In genomic region chr16:72787130-72787518, GRCh38 we compare ENCODE assay signal across 8 cellular contexts.
DNase-seq lines count a peak whose midpoint lies in the region; ATAC-seq and TF ChIP-seq lines count a peak whose summit lies in the region.

No MANE protein-coding gene starts in this region.

- H3K36me3 Mint-ChIP-seq in central memory CD8-positive, alpha-beta T cell (ENCODE audit: insufficient read depth): no peaks in the 10 kb centered on the region
- H3K36me3 Mint-ChIP-seq in naive B cell: peaks cover 0 to 5% of the 10 kb centered on the region in 2 donors

- no TSS peak for BruUV-seq in PC-9 (replicated peaks; lab: Mats Ljungman, UMichigan)

- H3K4me1 Mint-ChIP-seq in central memory CD8-positive, alpha-beta T cell: peaks cover 13% of the 10 kb centered on the region
- H3K4me1 Mint-ChIP-seq in naive B cell: peaks cover 11 to 15% (median 11%) of the 10 kb centered on the region in 3 donors

- H3K9me2 ChIP-seq in PC-9 (ENCODE audit: insufficient read depth): no peaks in the 10 kb centered on the region

- H3F3A ChIP-seq in PC-9 (ENCODE audit: insufficient read depth, low read depth): 0 out of 2 replicates have a peak, but pooled peaks cover 2% of the 10 kb centered on the region

- intact Hi-C loops in PC-9 (cut with micrococcal nuclease; ENCODE audit: unreplicated experiment): no loop called here

- CTCF ChIA-PET in AG04450 (lab: Charles Lee) (interaction anchor here (0.6 to 5.3 kb wide), 6 partner anchors 11 to 1091 kb away, joined by 3 to 37 read pairs (median 4); no protein-coding TSS in a partner anchor), PC-9 (lab: Charles Lee) (no interaction called here)

- H3K4me2 ChIP-seq in PC-9: no peak overlapping the region

- no peaks in the 10 kb centered on the region for H3K9me3 Mint-ChIP-seq in central memory CD8-positive, alpha-beta T cell
- no peaks in the 10 kb centered on the region for H3K9me3 Mint-ChIP-seq in naive B cell

- no peak overlapping the region for H2AFZ ChIP-seq in PC-9

- ATAC-seq in HG02970 (IDR thresholded peaks at IDR 0.05; ENCODE audit: low FRiP score, unreplicated experiment) (peak; percentile 6), naive B cell (ENCODE audit: low read depth in 2 of 2) (no peak), HG03520 (IDR thresholded peaks at IDR 0.05; ENCODE audit: unreplicated experiment) (no peak)
- ATAC-seq in central memory CD8-positive, alpha-beta T cell (replicated peaks; ENCODE audit: extremely low read depth, poor library complexity, severe bottlenecking): no peak

- POLR2A ChIA-PET in AG04450 (lab: Yijun Ruan, JAX): interaction anchor here (0.5 kb wide), 1 partner anchor 784 kb away, joined by 3 read pairs; no protein-coding TSS in a partner anchor
- POLR2A ChIA-PET in PC-9 (lab: Charles Lee; ENCODE audit: unreplicated experiment): no interaction called here

- DNase-seq in AG04450 (ENCODE audit: low read depth, low spot score) (no peak), naive B cell (no peak), NCI-H2029 (lab: John Stamatoyannopoulos, UW) (no peak), PC-9 (no peak), middle frontal gyrus (ENCODE audit: extremely low spot score, low spot score) (no peak)
- no peak for DNase-seq in central memory CD8-positive, alpha-beta T cell (ENCODE audit: low spot score in 2 of 2)

- peak overlapping the region; percentile 75 for H3K27ac Mint-ChIP-seq in central memory CD8-positive, alpha-beta T cell (ENCODE audit: low read depth)
- peak overlapping the region; percentile 49 to 92 (median 70) for H3K27ac Mint-ChIP-seq in naive B cell

- H3K4me3 Mint-ChIP-seq in central memory CD8-positive, alpha-beta T cell: peak overlapping the region; percentile 70
- peak overlapping the region; percentile 79 to 95 (median 92) for H3K4me3 Mint-ChIP-seq in naive B cell

- peaks cover 14% of the 10 kb centered on the region for H3K9me3 ChIP-seq in AG04450 (ENCODE audit: control insufficient read depth, insufficient read depth, low read length)
- no peaks in the 10 kb centered on the region for H3K9me3 ChIP-seq in PC-9 (ENCODE audit: insufficient read depth, low read depth)

- no peaks in the 10 kb centered on the region for H3K79me2 ChIP-seq in PC-9 (ENCODE audit: low read depth)

- H3K27me3 ChIP-seq in AG04450 (ENCODE audit: control insufficient read depth, insufficient read depth, low read length) (no peaks in the 10 kb centered on the region), PC-9 (ENCODE audit: insufficient read depth, low read depth) (no peaks in the 10 kb centered on the region)

- H3K4me3 ChIP-seq in AG04450 (ENCODE audit: low read depth, low read length) (peak overlapping the region; percentile 43), PC-9 (no peak overlapping the region)

- H3K4me1 ChIP-seq in PC-9 (replicated peaks; ENCODE audit: insufficient read depth): no peaks in the 10 kb centered on the region

- H3K27ac ChIP-seq in AG04450 (ENCODE audit: low read depth, low read length) (peak overlapping the region; percentile 88), PC-9 (no peak overlapping the region)

- H4K20me1 ChIP-seq in PC-9 (ENCODE audit: insufficient read depth): no peaks in the 10 kb centered on the region; the same call in 1 of the 2 replicates

- no peak for TF ChIP-seq CTCF in AG04450 (IDR thresholded peaks at IDR 0.05; ENCODE audit: low read depth, low read length)
- TF ChIP-seq CTCF in PC-9 (conservative IDR thresholded peaks at IDR 0.05): no peak

- H3K36me3 ChIP-seq in PC-9 (ENCODE audit: low read depth): no peaks in the 10 kb centered on the region

- H3K27me3 Mint-ChIP-seq in central memory CD8-positive, alpha-beta T cell: peaks cover 55% of the 10 kb centered on the region
- peaks cover 6 to 25% (median 14%) of the 10 kb centered on the region in 3 donors for H3K27me3 Mint-ChIP-seq in naive B cell
